Comparison of ENCODE assay signal across 1 cellular context in the genomic region with DNA sequence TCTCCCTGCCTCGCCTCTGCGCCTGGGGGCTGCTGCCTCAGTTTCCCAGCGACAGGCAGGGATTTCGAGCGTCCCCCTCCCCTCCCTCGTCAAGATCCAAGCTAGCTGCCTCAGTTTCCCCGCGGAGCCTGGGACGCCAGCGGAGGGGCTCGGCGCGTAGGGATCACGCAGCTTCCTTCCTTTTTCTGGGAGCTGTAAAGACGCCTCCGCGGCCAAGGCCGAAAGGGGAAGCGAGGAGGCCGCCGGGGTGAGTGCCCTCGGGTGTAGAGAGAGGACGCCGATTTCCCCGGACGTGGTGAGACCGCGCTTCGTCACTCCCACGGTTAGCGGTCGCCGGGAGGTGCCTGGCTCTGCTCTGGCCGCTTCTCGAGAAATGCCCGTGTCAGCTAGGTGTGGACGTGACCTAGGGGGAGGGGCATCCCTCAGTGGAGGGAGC.
TF ChIP-seq lines count a peak whose summit lies in the region.

No MANE protein-coding gene starts in this region.

TF ChIP-seq in H1, 55 proteins besides CTCF, POLR2A, EP300 and RAD21:
- no peak for TF ChIP-seq SP1 (IDR thresholded peaks at IDR 0.05; ENCODE audit: low read depth, low read length)
- TF ChIP-seq ZNF274 (IDR thresholded peaks at IDR 0.05; ENCODE audit: borderline replicate concordance, extremely low read depth, low read length), result no peak
- TF ChIP-seq RXRA (IDR thresholded peaks at IDR 0.05; ENCODE audit: insufficient read depth, low read depth, low read length), result no peak
- no peak for TF ChIP-seq RFX5 (IDR thresholded peaks at IDR 0.05; ENCODE audit: borderline replicate concordance, low read depth, low read length)
- TF ChIP-seq CBX5 (IDR thresholded peaks at IDR 0.05; ENCODE audit: low read depth, low read length), result no peak
- TF ChIP-seq PHF8 (conservative IDR thresholded peaks at IDR 0.05; ENCODE audit: low read depth, low read length), result no peak
- TF ChIP-seq EGR1 (IDR thresholded peaks at IDR 0.05; ENCODE audit: borderline replicate concordance, low read depth, low read length), result no peak
- TF ChIP-seq HDAC6 (IDR thresholded peaks at IDR 0.05; ENCODE audit: low read depth, low read length), result no peak
- no peak for TF ChIP-seq SIRT6 (IDR thresholded peaks at IDR 0.05; ENCODE audit: low read length)
- no peak for TF ChIP-seq SRF (IDR thresholded peaks at IDR 0.05; ENCODE audit: low read depth, low read length)
- no peak for TF ChIP-seq CEBPB (IDR thresholded peaks at IDR 0.05; ENCODE audit: low read depth, low read length)
- no peak for TF ChIP-seq CREB1 (IDR thresholded peaks at IDR 0.05)
- TF ChIP-seq SAP30 (IDR thresholded peaks at IDR 0.05; ENCODE audit: insufficient read depth, insufficient replicate concordance, low read length), result no peak
- no peak for TF ChIP-seq YY1 (IDR thresholded peaks at IDR 0.05; ENCODE audit: low read depth, low read length)
- TF ChIP-seq JUND (IDR thresholded peaks at IDR 0.05; ENCODE audit: low read length), result no peak
- TF ChIP-seq CHD2 (IDR thresholded peaks at IDR 0.05; ENCODE audit: low read length), result no peak
- no peak for TF ChIP-seq GABPA (IDR thresholded peaks at IDR 0.05; ENCODE audit: borderline replicate concordance, insufficient read depth, low read length)
- TF ChIP-seq POU5F1 (IDR thresholded peaks at IDR 0.05; ENCODE audit: low read depth, low read length), result no peak
- TF ChIP-seq SUZ12 (IDR thresholded peaks at IDR 0.05; ENCODE audit: low read length), result peak; percentile 36; the same call in 1 of the 2 replicates
- TF ChIP-seq BACH1 (IDR thresholded peaks at IDR 0.05; ENCODE audit: low read length), result peak; percentile 60
- TF ChIP-seq MAFK (IDR thresholded peaks at IDR 0.05; ENCODE audit: low read depth, low read length), result no peak
- TF ChIP-seq CTBP2 (IDR thresholded peaks at IDR 0.05; ENCODE audit: borderline replicate concordance, insufficient read depth, insufficient read length, low read length), result no peak
- no peak for TF ChIP-seq SP4 (IDR thresholded peaks at IDR 0.05; ENCODE audit: low read length)
- no peak for TF ChIP-seq CBX8 (IDR thresholded peaks at IDR 0.05; ENCODE audit: borderline replicate concordance, low read depth, low read length)
- TF ChIP-seq GTF2F1 (IDR thresholded peaks at IDR 0.05; ENCODE audit: borderline replicate concordance, low read depth, low read length), result no peak
- TF ChIP-seq EZH2 (IDR thresholded peaks at IDR 0.05; ENCODE audit: low read depth, low read length, severe bottlenecking), result peak; percentile 40
- TF ChIP-seq NRF1 (IDR thresholded peaks at IDR 0.05; ENCODE audit: low read depth, low read length), result no peak
- no peak for TF ChIP-seq CHD1 (IDR thresholded peaks at IDR 0.05; ENCODE audit: low read depth, low read length)
- no peak for TF ChIP-seq BCL11A (IDR thresholded peaks at IDR 0.05; ENCODE audit: low read depth in 2 of 2, low read length in 2 of 2)
- TF ChIP-seq ATF3 (IDR thresholded peaks at IDR 0.05; ENCODE audit: insufficient read depth, low read depth, low read length), result no peak
- TF ChIP-seq HDAC2 (IDR thresholded peaks at IDR 0.05; ENCODE audit: borderline replicate concordance in 1 of 2, low read depth in 2 of 2, low read length in 2 of 2), result no peak
- TF ChIP-seq KDM4A (IDR thresholded peaks at IDR 0.05; ENCODE audit: low read depth, low read length, severe bottlenecking), result peak; percentile 17
- TF ChIP-seq RNF2 (IDR thresholded peaks at IDR 0.05; ENCODE audit: borderline replicate concordance, low read depth, low read length, missing control alignments, poor library complexity, severe bottlenecking), result peak; percentile 68
- TF ChIP-seq TAF1 (IDR thresholded peaks at IDR 0.05; ENCODE audit: low read depth, low read length), result no peak
- TF ChIP-seq, protein P1, sequence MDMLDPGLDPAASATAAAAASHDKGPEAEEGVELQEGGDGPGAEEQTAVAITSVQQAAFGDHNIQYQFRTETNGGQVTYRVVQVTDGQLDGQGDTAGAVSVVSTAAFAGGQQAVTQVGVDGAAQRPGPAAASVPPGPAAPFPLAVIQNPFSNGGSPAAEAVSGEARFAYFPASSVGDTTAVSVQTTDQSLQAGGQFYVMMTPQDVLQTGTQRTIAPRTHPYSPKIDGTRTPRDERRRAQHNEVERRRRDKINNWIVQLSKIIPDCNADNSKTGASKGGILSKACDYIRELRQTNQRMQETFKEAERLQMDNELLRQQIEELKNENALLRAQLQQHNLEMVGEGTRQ (IDR thresholded peaks at IDR 0.05; ENCODE audit: low read length), result no peak
- no peak for TF ChIP-seq KDM5A (IDR thresholded peaks at IDR 0.05; ENCODE audit: low read length)
- TF ChIP-seq TEAD4 (IDR thresholded peaks at IDR 0.05; ENCODE audit: low read depth, low read length), result no peak
- no peak for TF ChIP-seq BRCA1 (IDR thresholded peaks at IDR 0.05; ENCODE audit: low read depth, low read length)
- TF ChIP-seq ATF2 (IDR thresholded peaks at IDR 0.05; ENCODE audit: low read length), result no peak
